Comparison of ENCODE assay signal across 14 cellular contexts in the genomic region with DNA sequence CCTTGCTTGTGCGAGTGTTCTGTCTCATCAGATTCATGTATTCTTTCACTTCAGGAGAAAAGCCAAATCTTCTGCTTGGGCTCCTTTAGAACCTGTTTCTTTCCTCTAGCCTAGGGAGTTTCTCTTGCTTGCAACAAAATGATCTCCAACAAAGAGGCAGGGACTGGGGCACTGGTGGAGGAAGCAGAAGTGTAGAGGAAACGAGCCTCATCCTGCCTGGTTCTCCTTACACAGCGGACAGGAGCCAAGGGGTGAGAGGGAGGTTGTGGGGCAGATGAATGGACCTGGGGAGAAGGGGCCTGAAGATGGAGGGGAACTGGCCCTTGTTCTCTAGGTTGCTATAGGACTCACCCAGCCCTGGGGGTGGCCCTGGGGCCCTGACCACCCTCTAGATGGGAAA.
DNase-seq lines count a peak whose midpoint lies in the region; ATAC-seq and TF ChIP-seq lines count a peak whose summit lies in the region.
"Had no signal": no experiment of that assay in that cellular context is flagged by ENCODE, and none has a peak within 500 bp of the region (broad histone marks: within the 10 kb centered on the region; RNA-seq: fewer than 3 reads in every experiment).

No MANE protein-coding gene starts in this region.

- H3K27ac Mint-ChIP-seq in Caco-2 (ENCODE audit: unreplicated experiment), result peak overlapping the region; percentile 50
- H3K27ac Mint-ChIP-seq in stimulated activated effector memory CD8-positive, alpha-beta T cell treated with anti-CD3 and anti-CD28 coated beads, Interleukin-12 subunit alpha, Interleukin-12 subunit beta, amount 100 ng/mL, for 72 hours, result no peak overlapping the region
- H3K27ac Mint-ChIP-seq: activated CD4-positive, alpha-beta T cell treated with anti-CD3 and anti-CD28 coated beads, Interleukin-2, amount 10 ng/mL, durations not matched to agents 24 days and 14 days; natural killer cell; stimulated activated naive B cell treated with anti-CD40 and anti-IgM and Interleukin-4, amounts not matched to agents 10 μg/mL and 1 μg/mL and 100 μg/mL, for 72 hours had no signal

- ATAC-seq in left lobe of liver (peak; percentile 64), left colon (no peak)
- ATAC-seq in stimulated activated effector memory CD8-positive, alpha-beta T cell treated with anti-CD3 and anti-CD28 coated beads, Interleukin-12 subunit alpha, Interleukin-12 subunit beta, amount 100 ng/mL, for 72 hours, result peak; percentile 12
- ATAC-seq: natural killer cell had no signal

- H3K9me3 Mint-ChIP-seq in Caco-2 (ENCODE audit: unreplicated experiment), result no peaks in the 10 kb centered on the region
- no peaks in the 10 kb centered on the region for H3K9me3 Mint-ChIP-seq in stimulated activated effector memory CD8-positive, alpha-beta T cell treated with anti-CD3 and anti-CD28 coated beads, Interleukin-12 subunit alpha, Interleukin-12 subunit beta, amount 100 ng/mL, for 72 hours
- H3K9me3 Mint-ChIP-seq: activated CD4-positive, alpha-beta T cell treated with anti-CD3 and anti-CD28 coated beads, Interleukin-2, amount 10 ng/mL, durations not matched to agents 24 days and 14 days; natural killer cell; stimulated activated naive B cell treated with anti-CD40 and anti-IgM and Interleukin-4, amounts not matched to agents 10 μg/mL and 1 μg/mL and 100 μg/mL, for 72 hours had no signal

- H3K27me3 Mint-ChIP-seq in Caco-2 (ENCODE audit: insufficient read depth, unreplicated experiment), result no peaks in the 10 kb centered on the region
- H3K27me3 Mint-ChIP-seq: stimulated activated naive B cell treated with anti-CD40 and anti-IgM and Interleukin-4, amounts not matched to agents 10 μg/mL and 1 μg/mL and 100 μg/mL, for 72 hours had no signal

- H3K27me3 ChIP-seq in Caco-2 (replicated peaks; ENCODE audit: control insufficient read depth, insufficient read depth, low read length) (no peaks in the 10 kb centered on the region), adrenal gland (no peaks in the 10 kb centered on the region), smooth muscle cell (ENCODE audit: low read depth) (no peaks in the 10 kb centered on the region)

- H3K36me3 Mint-ChIP-seq in Caco-2 (ENCODE audit: insufficient read depth, unreplicated experiment), result no peaks in the 10 kb centered on the region
- H3K36me3 Mint-ChIP-seq in stimulated activated effector memory CD8-positive, alpha-beta T cell treated with anti-CD3 and anti-CD28 coated beads, Interleukin-12 subunit alpha, Interleukin-12 subunit beta, amount 100 ng/mL, for 72 hours, result no peaks in the 10 kb centered on the region
- H3K36me3 Mint-ChIP-seq: natural killer cell had no signal

- intact Hi-C loops in Caco-2 (cut with micrococcal nuclease; ENCODE audit: unreplicated experiment) (no loop called here), adrenal gland (cut with DNase I) (no loop called here), left colon (cut with DNase I, micrococcal nuclease) (no loop called here)

- H3K9me3 ChIP-seq in Caco-2, result no peaks in the 10 kb centered on the region
- H3K9me3 ChIP-seq in adrenal gland (replicated peaks in 1 of 3), result no peaks in the 10 kb centered on the region
- H3K9me3 ChIP-seq in smooth muscle cell (replicated peaks; ENCODE audit: low read depth), result no peaks in the 10 kb centered on the region

- no peak for TF ChIP-seq POLR2A in adrenal gland (IDR thresholded peaks at IDR 0.05)

- H3K4me1 ChIP-seq in Caco-2 (peaks cover 45% of the 10 kb centered on the region), adrenal gland (replicated peaks in 1 of 2) (peaks cover 2 to 9% of the 10 kb centered on the region in 2 donors), smooth muscle cell (ENCODE audit: low read depth) (no peaks in the 10 kb centered on the region)

- TF ChIP-seq CTCF in Caco-2 (IDR thresholded peaks at IDR 0.05; ENCODE audit: insufficient read depth in 1 of 2, low read depth in 1 of 2, low read length in 1 of 2, severe bottlenecking in 1 of 2, unreplicated experiment in 1 of 2) (no peak), adrenal gland (IDR thresholded peaks at IDR 0.05) (no peak), smooth muscle cell (IDR thresholded peaks at IDR 0.05; ENCODE audit: borderline replicate concordance, insufficient read depth, poor library complexity, severe bottlenecking) (no peak)

- H3K4me3 ChIP-seq in Caco-2 (ENCODE audit: low read depth, low read length), result no peak overlapping the region
- no peak overlapping the region for H3K4me3 ChIP-seq in adrenal gland
- no peak overlapping the region for H3K4me3 ChIP-seq in smooth muscle cell

- H4K20me1 ChIP-seq in smooth muscle cell (ENCODE audit: low read depth), result no peaks in the 10 kb centered on the region

- no peak overlapping the region for H3K4me2 ChIP-seq in smooth muscle cell

- no peaks in the 10 kb centered on the region for H3F3A ChIP-seq in smooth muscle cell (ENCODE audit: low read depth)

- H3K36me3 ChIP-seq in Caco-2 (ENCODE audit: control insufficient read depth, insufficient read depth, low read length) (no peaks in the 10 kb centered on the region), adrenal gland (replicated peaks in 1 of 2) (no peaks in the 10 kb centered on the region), smooth muscle cell (ENCODE audit: low read depth) (no peaks in the 10 kb centered on the region)

- DNase-seq in Caco-2 (no peak), adrenal gland (peak in 1 of 7 donors; percentile 51), left lobe of liver (ENCODE audit: low spot score) (no peak), NCI-H446 treated with DMSO at 0.1 percent for 48 hours (lab: John Stamatoyannopoulos, UW) (no peak), left colon (no peak), smooth muscle cell (lab: John Stamatoyannopoulos, UW; ENCODE audit: unreplicated experiment) (no peak)
- DNase-seq in stimulated activated effector memory CD8-positive, alpha-beta T cell treated with anti-CD3 and anti-CD28 coated beads, Interleukin-12 subunit alpha, Interleukin-12 subunit beta, amount 100 ng/mL, for 72 hours (ENCODE audit: low spot score in 2 of 2), result no peak
- DNase-seq in stimulated activated naive CD4-positive, alpha-beta T cell treated with Interleukin-2 at 50 U/mL for 16 hours (lab: John Stamatoyannopoulos, UW), result no peak
- DNase-seq: activated CD4-positive, alpha-beta T cell treated with anti-CD3 and anti-CD28 coated beads, Interleukin-2, amount 10 ng/mL, durations not matched to agents 24 days and 14 days; cerebellar nuclear complex; natural killer cell; NCI-H1694 treated with DMSO at 0.1 percent for 48 hours; NCI-H524 treated with DMSO at 0.1 percent for 48 hours had no signal

- no peak overlapping the region for H3K4me3 Mint-ChIP-seq in Caco-2 (ENCODE audit: unreplicated experiment)
- no peak overlapping the region for H3K4me3 Mint-ChIP-seq in stimulated activated effector memory CD8-positive, alpha-beta T cell treated with anti-CD3 and anti-CD28 coated beads, Interleukin-12 subunit alpha, Interleukin-12 subunit beta, amount 100 ng/mL, for 72 hours
- H3K4me3 Mint-ChIP-seq: activated CD4-positive, alpha-beta T cell treated with anti-CD3 and anti-CD28 coated beads, Interleukin-2, amount 10 ng/mL, durations not matched to agents 24 days and 14 days; natural killer cell; stimulated activated naive B cell treated with anti-CD40 and anti-IgM and Interleukin-4, amounts not matched to agents 10 μg/mL and 1 μg/mL and 100 μg/mL, for 72 hours had no signal

- no peak overlapping the region for H3K9ac ChIP-seq in smooth muscle cell (ENCODE audit: low read depth)

- no peaks in the 10 kb centered on the region for H3K79me2 ChIP-seq in smooth muscle cell (ENCODE audit: low read depth)

- H3K27ac ChIP-seq in adrenal gland (peak overlapping the region in 3 of 5 donors; percentile 9 to 79 (median 68)), smooth muscle cell (ENCODE audit: low read depth) (no peak overlapping the region)

- CTCF ChIA-PET in Caco-2 (lab: Charles Lee), result no interaction called here

- WGBS in adrenal gland, 4 donors, result 46 to 60% (median 53%) methylated on average over 3 of the region's 3 CpGs
- 83% methylated on average over 3 of the region's 3 CpGs for WGBS in smooth muscle cell (ENCODE audit: low lambda C conversion rate)

- POLR2A ChIA-PET in Caco-2 (lab: Charles Lee), result no interaction called here

- BruUV-seq in Caco-2 (replicated peaks; lab: Mats Ljungman, UMichigan), result no TSS peak

- peaks cover 35% of the 10 kb centered on the region for H3K4me1 Mint-ChIP-seq in Caco-2 (ENCODE audit: low read depth, unreplicated experiment)
- no peaks in the 10 kb centered on the region for H3K4me1 Mint-ChIP-seq in stimulated activated effector memory CD8-positive, alpha-beta T cell treated with anti-CD3 and anti-CD28 coated beads, Interleukin-12 subunit alpha, Interleukin-12 subunit beta, amount 100 ng/mL, for 72 hours
- H3K4me1 Mint-ChIP-seq: activated CD4-positive, alpha-beta T cell treated with anti-CD3 and anti-CD28 coated beads, Interleukin-2, amount 10 ng/mL, durations not matched to agents 24 days and 14 days; natural killer cell had no signal

- no peak overlapping the region for H2AFZ ChIP-seq in smooth muscle cell (ENCODE audit: low read depth)
